Comparison of ENCODE assay signal across 1 cellular context in genomic region chr17:11331790-11332526, GRCh38.
TF ChIP-seq lines count a peak whose summit lies in the region.

No MANE protein-coding gene starts in this region.

TF ChIP-seq in H1, 55 proteins besides CTCF, POLR2A, EP300 and RAD21:
- TF ChIP-seq RXRA (IDR thresholded peaks at IDR 0.05; ENCODE audit: insufficient read depth, low read depth, low read length) (no peak), BACH1 (IDR thresholded peaks at IDR 0.05; ENCODE audit: low read length) (no peak), TBP (IDR thresholded peaks at IDR 0.05; ENCODE audit: low read depth, low read length) (no peak), SUZ12 (IDR thresholded peaks at IDR 0.05; ENCODE audit: low read length) (no peak), GTF2F1 (IDR thresholded peaks at IDR 0.05; ENCODE audit: borderline replicate concordance, low read depth, low read length) (no peak), RFX5 (IDR thresholded peaks at IDR 0.05; ENCODE audit: borderline replicate concordance, low read depth, low read length) (no peak), FOSL1 (IDR thresholded peaks at IDR 0.05; ENCODE audit: insufficient read depth, low read depth, low read length) (no peak), PHF8 (conservative IDR thresholded peaks at IDR 0.05; ENCODE audit: low read depth, low read length) (no peak), POLR2AphosphoS5 (IDR thresholded peaks at IDR 0.05; ENCODE audit: low read depth, low read length) (no peak)
